8 cellular contexts compared by ENCODE assay signal in genomic region chr6:40550096-40550731, GRCh38. TPM values are rescaled to one million over a fixed set of nuclear protein-coding genes. Genes with fewer than 3 reads are reported as not detected.
DNase-seq lines count a peak whose midpoint lies in the region; ATAC-seq, FAIRE-seq and TF ChIP-seq lines count a peak whose summit lies in the region.

No MANE protein-coding gene starts in this region.

- H3K27ac Mint-ChIP-seq in astrocyte (ENCODE audit: unreplicated experiment) = no peak overlapping the region

- H3K79me2 ChIP-seq in astrocyte (ENCODE audit: insufficient read depth, low read length) = no peaks in the 10 kb centered on the region

- no peaks in the 10 kb centered on the region for H3K36me3 ChIP-seq in astrocyte (ENCODE audit: insufficient read depth, low read length)

- no peaks in the 10 kb centered on the region for H3K36me3 Mint-ChIP-seq in astrocyte (ENCODE audit: low read depth, unreplicated experiment)

- intact Hi-C loops in left colon (cut with DNase I, micrococcal nuclease) (no loop called here), posterior vena cava (cut with DNase I) (no loop called here)

- no peak overlapping the region for H3K4me2 ChIP-seq in astrocyte (ENCODE audit: low read length)

- TF ChIP-seq CTCF in astrocyte (IDR thresholded peaks at IDR 0.05; ENCODE audit: insufficient read depth, low read depth, low read length) = peak; percentile 46

- H3K9me3 ChIP-seq in astrocyte (ENCODE audit: insufficient read depth, low read depth, low read length) = no peaks in the 10 kb centered on the region

- FAIRE-seq in astrocyte (lab: Jason Lieb, UNC) = no peak

- peak; percentile 82 for ATAC-seq in left colon
- ATAC-seq in HG03571 (IDR thresholded peaks at IDR 0.05; ENCODE audit: unreplicated experiment) = no peak

- peaks cover 1% of the 10 kb centered on the region for H3K4me1 Mint-ChIP-seq in astrocyte (ENCODE audit: low read depth, unreplicated experiment)

- H3K27ac ChIP-seq in astrocyte (ENCODE audit: low read depth, low read length) = no peak overlapping the region

- no peaks in the 10 kb centered on the region for H3K9me3 Mint-ChIP-seq in astrocyte (ENCODE audit: unreplicated experiment)

- H3K4me1 ChIP-seq in astrocyte (ENCODE audit: insufficient read depth, low read length) = no peaks in the 10 kb centered on the region

- no peak overlapping the region for H3K9ac ChIP-seq in astrocyte (ENCODE audit: low read length)

- H3K27me3 ChIP-seq in astrocyte (ENCODE audit: insufficient read depth, low read length) = peaks cover 3% of the 10 kb centered on the region

- peak; percentile 10 for DNase-seq in stimulated activated CD4-positive, alpha-beta T cell treated with anti-CD3 and anti-CD28 coated beads, Interleukin-4, amount 100 ng/mL, for 24 hours
- no peak for DNase-seq in stimulated activated CD4-positive, alpha-beta T cell treated with anti-CD3 and anti-CD28 coated beads, Interleukin-12 subunit alpha, Interleukin-12 subunit beta, amount 100 ng/mL, for 4 hours
- DNase-seq in NCI-H146 (lab: John Stamatoyannopoulos, UW) (peak; percentile 67), astrocyte (ENCODE audit: low read depth) (peak; percentile 6), left colon (peak in 1 of 2 donors; percentile 32), posterior vena cava (ENCODE audit: low spot score) (no peak), DMS153 treated with DMSO at 0.1 percent for 48 hours (lab: John Stamatoyannopoulos, UW; ENCODE audit: unreplicated experiment) (no peak)

- peaks cover 28% of the 10 kb centered on the region for H3K27me3 Mint-ChIP-seq in astrocyte (ENCODE audit: low read depth, unreplicated experiment)

- no peaks in the 10 kb centered on the region for H4K20me1 ChIP-seq in astrocyte (ENCODE audit: insufficient read depth, low read length)

- no peak overlapping the region for H3K4me3 Mint-ChIP-seq in astrocyte (ENCODE audit: unreplicated experiment)

- H3K4me3 ChIP-seq in astrocyte (ENCODE audit: insufficient read depth, low read depth, low read length) = no peak overlapping the region

- H2AFZ ChIP-seq in astrocyte (ENCODE audit: low read depth, low read length) = no peak overlapping the region

RNA-seq across cellular contexts. Expression of gene LRFN2, which starts 37.0 kb away (rescaled TPM):
- total RNA-seq in astrocyte (0.32 and 0.94 TPM in 2 replicates), left colon (under 1 TPM; 0.36 to 0.64 TPM), posterior vena cava (not detected)

Comparison
In these comparisons a context has a peak if more than half of its experiments do, and no peak if none do; other contexts are left out.
1. DNase-seq: peak in stimulated activated CD4-positive, alpha-beta T cell treated with anti-CD3 and anti-CD28 coated beads, Interleukin-4, amount 100 ng/mL, for 24 hours (single experiment), NCI-H146 (single experiment) and astrocyte (single experiment); none in stimulated activated CD4-positive, alpha-beta T cell treated with anti-CD3 and anti-CD28 coated beads, Interleukin-12 subunit alpha, Interleukin-12 subunit beta, amount 100 ng/mL, for 4 hours (single experiment), posterior vena cava (single experiment) and DMS153 treated with DMSO at 0.1 percent for 48 hours (single experiment).